ENCODE assay signal across 25 cellular contexts in the genomic region with DNA sequence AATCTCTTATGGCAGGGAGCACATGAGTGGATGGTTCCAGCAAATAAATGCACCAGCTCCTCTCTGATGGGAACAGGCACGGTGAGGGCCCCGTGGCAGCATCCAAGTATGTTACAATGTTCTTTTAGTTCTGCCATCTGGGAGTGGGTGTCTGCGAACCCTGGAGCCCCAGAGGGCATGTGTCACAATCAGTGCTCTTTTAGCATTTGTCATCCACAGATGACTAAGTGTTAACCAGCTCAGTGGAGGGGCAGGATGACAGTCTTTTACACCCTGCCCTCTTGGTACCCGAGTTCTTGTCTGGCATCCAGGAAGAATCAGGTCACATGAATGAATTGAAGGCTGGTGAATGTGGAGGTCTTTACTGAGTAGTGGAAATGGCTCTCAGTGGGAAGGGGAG.
DNase-seq lines count a peak whose midpoint lies in the region; ATAC-seq and TF ChIP-seq lines count a peak whose summit lies in the region.
"Had no signal": no experiment of that assay in that cellular context is flagged by ENCODE, and none has a peak within 500 bp of the region (broad histone marks: within the 10 kb centered on the region; RNA-seq: fewer than 3 reads in every experiment).

No MANE protein-coding gene starts in this region.

- H3K9ac ChIP-seq in mammary epithelial cell (ENCODE audit: insufficient read depth, low read length) (no peak overlapping the region), neural progenitor cell (no peak overlapping the region)

- H3K4me3 ChIP-seq in mammary epithelial cell (replicated peaks in 1 of 3; ENCODE audit: insufficient read depth in 1 of 3, low read depth in 2 of 3, low read length in 3 of 3) = no peak overlapping the region
- H3K4me3 ChIP-seq in neural progenitor cell = no peak overlapping the region
- H3K4me3 ChIP-seq in A673 (ENCODE audit: low read depth, low read length, poor library complexity, severe bottlenecking) = no peak overlapping the region
- H3K4me3 ChIP-seq: dorsolateral prefrontal cortex, gastrocnemius medialis, mucosa of descending colon, psoas muscle had no signal

- POLR2A ChIA-PET in A673 (lab: Charles Lee; ENCODE audit: low non-redundant PET) = no interaction called here

- no peak for TF ChIP-seq CTCF in mammary epithelial cell (conservative IDR thresholded peaks at IDR 0.05 in 1 of 2, IDR thresholded peaks at IDR 0.05 in 1 of 2; ENCODE audit: extremely low read depth in 1 of 2, insufficient read depth in 1 of 2, low read depth in 1 of 2, low read length in 2 of 2)
- TF ChIP-seq CTCF in neural progenitor cell (IDR thresholded peaks at IDR 0.05) = no peak
- TF ChIP-seq CTCF in A673 (conservative IDR thresholded peaks at IDR 0.05; ENCODE audit: low read depth, low read length) = no peak

- no peaks in the 10 kb centered on the region for H3K36me3 Mint-ChIP-seq in neural progenitor cell
- no peaks in the 10 kb centered on the region for H3K36me3 Mint-ChIP-seq in activated naive CD8-positive, alpha-beta T cell treated with anti-CD3 and anti-CD28 coated beads for 36 hours
- H3K36me3 Mint-ChIP-seq: activated naive CD4-positive, alpha-beta T cell treated with anti-CD3 and anti-CD28 coated beads, Interleukin-2, amount 10 ng/mL, durations not matched to agents 7 days and 5 days had no signal

- H3K79me2 ChIP-seq in mammary epithelial cell (ENCODE audit: insufficient read depth, low read length) = no peaks in the 10 kb centered on the region
- H3K79me2 ChIP-seq in neural progenitor cell (ENCODE audit: low read depth) = no peaks in the 10 kb centered on the region

- H3K27ac ChIP-seq in mammary epithelial cell (ENCODE audit: insufficient read depth, low read depth, low read length) (no peak overlapping the region), neural progenitor cell (no peak overlapping the region), A673 (ENCODE audit: low read depth, low read length, poor library complexity, severe bottlenecking) (no peak overlapping the region)
- H3K27ac ChIP-seq: dorsolateral prefrontal cortex, epithelial cell of prostate, gastrocnemius medialis, psoas muscle had no signal

- no peak overlapping the region for H3K4me3 Mint-ChIP-seq in neural progenitor cell
- H3K4me3 Mint-ChIP-seq in activated naive CD8-positive, alpha-beta T cell treated with anti-CD3 and anti-CD28 coated beads for 36 hours = no peak overlapping the region
- H3K4me3 Mint-ChIP-seq: activated naive CD4-positive, alpha-beta T cell treated with anti-CD3 and anti-CD28 coated beads, Interleukin-2, amount 10 ng/mL, durations not matched to agents 7 days and 5 days; activated T-cell treated with anti-CD3 and anti-CD28 coated beads, Interleukin-2, amount 50 U/mL, for 72 hours; B cell; central memory CD8-positive, alpha-beta T cell; neural crest cell had no signal

- no peak for ATAC-seq in HG02870 (IDR thresholded peaks at IDR 0.05; ENCODE audit: unreplicated experiment)
- ATAC-seq: activated T-cell treated with anti-CD3 and anti-CD28 coated beads, Interleukin-2, amount 50 U/mL, for 72 hours; gastrocnemius medialis; left ventricle myocardium superior; mucosa of descending colon; psoas muscle had no signal

- BruUV-seq in mammary epithelial cell (replicated peaks; lab: Mats Ljungman, UMichigan) = no TSS peak
- no TSS peak for BruUV-seq in A673 (replicated peaks; lab: Mats Ljungman, UMichigan)

- H3K27ac Mint-ChIP-seq in neural progenitor cell = no peak overlapping the region
- H3K27ac Mint-ChIP-seq in activated naive CD8-positive, alpha-beta T cell treated with anti-CD3 and anti-CD28 coated beads for 36 hours = no peak overlapping the region
- H3K27ac Mint-ChIP-seq: activated naive CD4-positive, alpha-beta T cell treated with anti-CD3 and anti-CD28 coated beads, Interleukin-2, amount 10 ng/mL, durations not matched to agents 7 days and 5 days; activated T-cell treated with anti-CD3 and anti-CD28 coated beads, Interleukin-2, amount 50 U/mL, for 72 hours; B cell had no signal

- H3K4me2 ChIP-seq in mammary epithelial cell (ENCODE audit: insufficient read depth, low read depth, low read length) (no peak overlapping the region), neural progenitor cell (no peak overlapping the region)

- H3K27me3 Mint-ChIP-seq in neural progenitor cell (ENCODE audit: insufficient read depth, low read depth) = peaks cover 2% of the 10 kb centered on the region
- H3K27me3 Mint-ChIP-seq in activated naive CD8-positive, alpha-beta T cell treated with anti-CD3 and anti-CD28 coated beads for 36 hours = no peaks in the 10 kb centered on the region
- H3K27me3 Mint-ChIP-seq: activated naive CD4-positive, alpha-beta T cell treated with anti-CD3 and anti-CD28 coated beads, Interleukin-2, amount 10 ng/mL, durations not matched to agents 7 days and 5 days; B cell; central memory CD8-positive, alpha-beta T cell had no signal

- no peaks in the 10 kb centered on the region for H3F3A ChIP-seq in neural progenitor cell (ENCODE audit: low read depth)

- dilution Hi-C loops in mammary epithelial cell (cut with HindIII; ENCODE audit: low sequenced_read_pairs) = no loop called here

- H4K20me1 ChIP-seq in mammary epithelial cell (ENCODE audit: insufficient read depth, low read length) (no peaks in the 10 kb centered on the region), neural progenitor cell (ENCODE audit: low read depth) (no peaks in the 10 kb centered on the region)

- H3K27me3 ChIP-seq in mammary epithelial cell (ENCODE audit: insufficient read depth, low read length) (no peaks in the 10 kb centered on the region), neural progenitor cell (no peaks in the 10 kb centered on the region), A673 (replicated peaks; ENCODE audit: insufficient read depth, low read depth, low read length, poor library complexity) (no peaks in the 10 kb centered on the region)
- H3K27me3 ChIP-seq: gastrocnemius medialis had no signal

- H3K4me1 ChIP-seq in mammary epithelial cell (ENCODE audit: insufficient read depth, low read length) (peaks cover 3% of the 10 kb centered on the region), neural progenitor cell (no peaks in the 10 kb centered on the region), A673 (ENCODE audit: insufficient read depth, low read length, poor library complexity, severe bottlenecking) (peaks cover 10% of the 10 kb centered on the region)
- H3K4me1 ChIP-seq: gastrocnemius medialis, psoas muscle had no signal

- H3K9me3 ChIP-seq in mammary epithelial cell (replicated peaks; ENCODE audit: insufficient read depth, low read length) (no peaks in the 10 kb centered on the region), neural progenitor cell (ENCODE audit: low read depth) (no peaks in the 10 kb centered on the region), A673 (ENCODE audit: low read depth, low read length, poor library complexity, severe bottlenecking) (no peaks in the 10 kb centered on the region)
- H3K9me3 ChIP-seq: gastrocnemius medialis, psoas muscle had no signal

- WGBS in mammary epithelial cell (ENCODE audit: low coverage, missing lambda C conversion rate) = 11% methylated on average over 4 of the region's 4 CpGs

- CTCF ChIA-PET in mammary epithelial cell (lab: Charles Lee; ENCODE audit: low non-redundant PET) (no interaction called here), A673 (lab: Charles Lee) (no interaction called here)

- peak overlapping the region; percentile 16 for H2AFZ ChIP-seq in mammary epithelial cell (ENCODE audit: low read depth, low read length)
- H2AFZ ChIP-seq in neural progenitor cell (replicated peaks) = peak overlapping the region; percentile 50

- intact Hi-C loops in mammary epithelial cell (cut with micrococcal nuclease) = no loop called here
- intact Hi-C loops in A673 (cut with micrococcal nuclease; ENCODE audit: unreplicated experiment) = no loop called here

- H3K4me1 Mint-ChIP-seq in neural progenitor cell = no peaks in the 10 kb centered on the region
- H3K4me1 Mint-ChIP-seq in activated naive CD8-positive, alpha-beta T cell treated with anti-CD3 and anti-CD28 coated beads for 36 hours = no peaks in the 10 kb centered on the region
- H3K4me1 Mint-ChIP-seq: activated naive CD4-positive, alpha-beta T cell treated with anti-CD3 and anti-CD28 coated beads, Interleukin-2, amount 10 ng/mL, durations not matched to agents 7 days and 5 days; B cell; central memory CD8-positive, alpha-beta T cell had no signal

- peak; percentile 81 for DNase-seq in DMS79 (lab: John Stamatoyannopoulos, UW)
- no peak for DNase-seq in DMS79 treated with DMSO at 0.1 percent for 48 hours (lab: John Stamatoyannopoulos, UW)
- DNase-seq in NCI-H2171 (lab: John Stamatoyannopoulos, UW) = peak; percentile 25
- peak; percentile 16 for DNase-seq in mammary epithelial cell
- DNase-seq in neural progenitor cell (ENCODE audit: low spot score) = no peak
- no peak for DNase-seq in activated naive CD8-positive, alpha-beta T cell treated with anti-CD3 and anti-CD28 coated beads for 36 hours
- no peak for DNase-seq in A673 (ENCODE audit: low spot score)
- DNase-seq: 8988T; activated CD4-positive, alpha-beta T cell treated with anti-CD3 and anti-CD28 coated beads for 48 hours; activated naive CD4-positive, alpha-beta T cell treated with anti-CD3 and anti-CD28 coated beads, Interleukin-2, amount 10 ng/mL, durations not matched to agents 7 days and 5 days; activated T-cell treated with anti-CD3 and anti-CD28 coated beads, Interleukin-2, amount 50 U/mL, for 72 hours; anterior cingulate cortex; dorsolateral prefrontal cortex; gastrocnemius medialis; hippocampal formation; left ventricle myocardium superior; mucosa of descending colon; NCI-H1092; NCI-H748 treated with DMSO at 0.1 percent for 48 hours; psoas muscle had no signal

- in situ Hi-C loops in mammary epithelial cell (cut with MboI; ENCODE audit: low sequenced_read_pairs in 2 of 2) = loop anchor here in 1 of 2 donors (25.0 kb wide), 1 partner anchor 568 kb away; a partner anchor contains a TSS

- H3K9me3 Mint-ChIP-seq in neural progenitor cell = no peaks in the 10 kb centered on the region
- H3K9me3 Mint-ChIP-seq in activated naive CD8-positive, alpha-beta T cell treated with anti-CD3 and anti-CD28 coated beads for 36 hours = peaks cover 4% of the 10 kb centered on the region

- H3K36me3 ChIP-seq in mammary epithelial cell (ENCODE audit: insufficient read depth, low read length) (no peaks in the 10 kb centered on the region), neural progenitor cell (no peaks in the 10 kb centered on the region), A673 (ENCODE audit: insufficient read depth, low read length, poor library complexity, severe bottlenecking) (no peaks in the 10 kb centered on the region)
- H3K36me3 ChIP-seq: gastrocnemius medialis had no signal

Comparison
In these comparisons a context has a peak if more than half of its experiments do, and no peak if none do; other contexts are left out.
1. DNase-seq: peak in DMS79 (single experiment), NCI-H2171 (single experiment) and mammary epithelial cell (single experiment); none in DMS79 treated with DMSO at 0.1 percent for 48 hours (single experiment), neural progenitor cell (single experiment), activated naive CD8-positive, alpha-beta T cell treated with anti-CD3 and anti-CD28 coated beads for 36 hours (single experiment) and A673 (single experiment).